In genomic region chr4:161530710-161531109, GRCh38 we compare ENCODE assay signal across 38 cellular contexts.
"Had no signal": no experiment of that assay in that cellular context is flagged by ENCODE, and none has a peak within 500 bp of the region (broad histone marks: within the 10 kb centered on the region; RNA-seq: fewer than 3 reads in every experiment).

No MANE protein-coding gene starts in this region.

- H3K27ac ChIP-seq: adrenal gland, ascending aorta, body of pancreas, brain microvascular endothelial cell, breast epithelium, cardiac muscle cell had no signal

- DNase-seq: activated effector memory CD4-positive, alpha-beta T cell treated with anti-CD3 and anti-CD28 coated beads, Interleukin-2, amount 50 U/mL, for 16 hours; activated effector memory CD4-positive, alpha-beta T cell treated with Interleukin-2 at 50 U/mL for 16 hours; activated gamma-delta T cell; activated gamma-delta T cell treated with Interleukin-2 at 50 U/mL for 16 hours; activated naive CD4-positive, alpha-beta T cell; activated naive CD4-positive, alpha-beta T cell treated with anti-CD3 and anti-CD28 coated beads for 36 hours; activated naive CD4-positive, alpha-beta T cell treated with anti-CD3 and anti-CD28 coated beads, Interleukin-2, amount 10 ng/mL, durations not matched to agents 7 days and 5 days; activated naive CD4-positive, alpha-beta T cell treated with anti-CD3 and anti-CD28 coated beads, Interleukin-2, amount 50 U/mL, for 16 hours; activated naive CD4-positive, alpha-beta T cell treated with Interleukin-2 at 50 U/mL for 16 hours; activated naive CD8-positive, alpha-beta T cell treated with anti-CD3 and anti-CD28 coated beads for 36 hours; activated naive CD8-positive, alpha-beta T cell treated with anti-CD3 and anti-CD28 coated beads, Interleukin-2, amount 10 ng/mL, durations not matched to agents 7 days and 5 days; activated naive CD8-positive, alpha-beta T cell treated with anti-CD3 and anti-CD28 coated beads, Interleukin-2, amount 50 U/mL, for 24 hours; activated T-cell treated with anti-CD3 and anti-CD28 coated beads, Interleukin-2, amount 50 U/mL, for 1 hour; activated T-cell treated with anti-CD3 and anti-CD28 coated beads, Interleukin-2, amount 50 U/mL, for 24 hours; activated T-cell treated with anti-CD3 and anti-CD28 coated beads, Interleukin-2, amount 50 U/mL, for 4 hours; activated T-cell treated with anti-CD3 and anti-CD28 coated beads, Interleukin-2, amount 50 U/mL, for 48 hours; activated T-cell treated with anti-CD3 and anti-CD28 coated beads, Interleukin-2, amount 50 U/mL, for 72 hours; adrenal gland; amniotic stem cell; amygdala; anterior cingulate cortex; aorta; body of pancreas; brain microvascular endothelial cell; caudate nucleus; central memory CD4-positive, alpha-beta T cell; cerebellar nuclear complex had no signal

- H3K36me3 ChIP-seq: adrenal gland, ascending aorta, brain microvascular endothelial cell, breast epithelium, cardiac muscle cell had no signal

- H3K27me3 Mint-ChIP-seq: activated naive CD4-positive, alpha-beta T cell treated with anti-CD3 and anti-CD28 coated beads, Interleukin-2, amount 10 ng/mL, durations not matched to agents 7 days and 5 days; activated naive CD4-positive, alpha-beta T cell treated with anti-CD3 and anti-CD28 coated beads, Interleukin-2, amount 50 U/mL, for 24 hours; activated naive CD8-positive, alpha-beta T cell; activated naive CD8-positive, alpha-beta T cell treated with anti-CD3 and anti-CD28 coated beads for 36 hours; activated naive CD8-positive, alpha-beta T cell treated with anti-CD3 and anti-CD28 coated beads, Interleukin-2, amount 10 ng/mL, durations not matched to agents 7 days and 5 days; activated naive CD8-positive, alpha-beta T cell treated with anti-CD3 and anti-CD28 coated beads, Interleukin-2, amount 50 U/mL, for 24 hours; activated T-cell treated with anti-CD3 and anti-CD28 coated beads, Interleukin-2, amount 50 U/mL, for 24 hours; activated T-helper 17 cell treated with anti-CD3 and anti-CD28 coated beads, Interleukin-2, amount 50 U/mL, for 72 hours; brain; central memory CD8-positive, alpha-beta T cell had no signal

- H3K9me3 Mint-ChIP-seq: activated naive CD8-positive, alpha-beta T cell treated with anti-CD3 and anti-CD28 coated beads, Interleukin-2, amount 10 ng/mL, durations not matched to agents 7 days and 5 days; activated T-helper 17 cell treated with anti-CD3 and anti-CD28 coated beads, Interleukin-2, amount 50 U/mL, for 72 hours had no signal

- H3K4me1 Mint-ChIP-seq: activated naive CD4-positive, alpha-beta T cell treated with anti-CD3 and anti-CD28 coated beads, Interleukin-2, amount 10 ng/mL, durations not matched to agents 7 days and 5 days; activated naive CD4-positive, alpha-beta T cell treated with anti-CD3 and anti-CD28 coated beads, Interleukin-2, amount 50 U/mL, for 24 hours; activated naive CD8-positive, alpha-beta T cell treated with anti-CD3 and anti-CD28 coated beads for 36 hours; activated naive CD8-positive, alpha-beta T cell treated with anti-CD3 and anti-CD28 coated beads, Interleukin-2, amount 10 ng/mL, durations not matched to agents 7 days and 5 days; activated naive CD8-positive, alpha-beta T cell treated with anti-CD3 and anti-CD28 coated beads, Interleukin-2, amount 50 U/mL, for 24 hours; activated T-helper 17 cell treated with anti-CD3 and anti-CD28 coated beads, Interleukin-2, amount 50 U/mL, for 72 hours; brain; central memory CD8-positive, alpha-beta T cell had no signal

- H3K27ac Mint-ChIP-seq: activated naive CD4-positive, alpha-beta T cell treated with anti-CD3 and anti-CD28 coated beads for 36 hours; activated naive CD4-positive, alpha-beta T cell treated with anti-CD3 and anti-CD28 coated beads, Interleukin-2, amount 10 ng/mL, durations not matched to agents 7 days and 5 days; activated naive CD4-positive, alpha-beta T cell treated with anti-CD3 and anti-CD28 coated beads, Interleukin-2, amount 50 U/mL, for 24 hours; activated naive CD4-positive, alpha-beta T cell treated with anti-CD3 and anti-CD28 coated beads, Interleukin-2, amount 50 U/mL, for 72 hours; activated naive CD8-positive, alpha-beta T cell; activated naive CD8-positive, alpha-beta T cell treated with anti-CD3 and anti-CD28 coated beads for 36 hours; activated naive CD8-positive, alpha-beta T cell treated with anti-CD3 and anti-CD28 coated beads, Interleukin-2, amount 10 ng/mL, durations not matched to agents 7 days and 5 days; activated naive CD8-positive, alpha-beta T cell treated with anti-CD3 and anti-CD28 coated beads, Interleukin-2, amount 50 U/mL, for 24 hours; activated T-cell treated with anti-CD3 and anti-CD28 coated beads, Interleukin-2, amount 50 U/mL, for 24 hours; activated T-cell treated with anti-CD3 and anti-CD28 coated beads, Interleukin-2, amount 50 U/mL, for 72 hours; activated T-helper 1 cell treated with anti-CD3 and anti-CD28 coated beads, Interleukin-12 subunit alpha, Interleukin-12 subunit beta, Interleukin-2, Interleukin-4 antibody, amounts not matched to agents 30 ng/mL and 10 ng/mL and 1 ng/mL, durations not matched to agents 14 hours and 24 hours and 36 hours; activated T-helper 17 cell treated with anti-CD3 and anti-CD28 coated beads, Interleukin-2, amount 50 U/mL, for 72 hours; activated T-helper 2 cell treated with anti-CD3 and anti-CD28 coated beads, Interferon-gamma antibody, Interleukin-2, Interleukin-4, amounts not matched to agents 10 μg/mL and 5 μg/mL and 100 μg/mL, durations not matched to agents 14 hours and 24 hours and 36 hours; brain had no signal

- H3K4me3 ChIP-seq: adrenal gland, ascending aorta, body of pancreas, breast epithelium, cardiac muscle cell had no signal

- H3K4me3 Mint-ChIP-seq: activated naive CD4-positive, alpha-beta T cell treated with anti-CD3 and anti-CD28 coated beads for 36 hours; activated naive CD4-positive, alpha-beta T cell treated with anti-CD3 and anti-CD28 coated beads, Interleukin-2, amount 10 ng/mL, durations not matched to agents 7 days and 5 days; activated naive CD4-positive, alpha-beta T cell treated with anti-CD3 and anti-CD28 coated beads, Interleukin-2, amount 50 U/mL, for 24 hours; activated naive CD8-positive, alpha-beta T cell; activated naive CD8-positive, alpha-beta T cell treated with anti-CD3 and anti-CD28 coated beads for 36 hours; activated naive CD8-positive, alpha-beta T cell treated with anti-CD3 and anti-CD28 coated beads, Interleukin-2, amount 10 ng/mL, durations not matched to agents 7 days and 5 days; activated naive CD8-positive, alpha-beta T cell treated with anti-CD3 and anti-CD28 coated beads, Interleukin-2, amount 50 U/mL, for 24 hours; activated T-cell treated with anti-CD3 and anti-CD28 coated beads, Interleukin-2, amount 50 U/mL, for 24 hours; activated T-cell treated with anti-CD3 and anti-CD28 coated beads, Interleukin-2, amount 50 U/mL, for 4 hours; activated T-cell treated with anti-CD3 and anti-CD28 coated beads, Interleukin-2, amount 50 U/mL, for 72 hours; activated T-helper 1 cell treated with anti-CD3 and anti-CD28 coated beads, Interleukin-12 subunit alpha, Interleukin-12 subunit beta, Interleukin-2, Interleukin-4 antibody, amounts not matched to agents 30 ng/mL and 10 ng/mL and 1 ng/mL, durations not matched to agents 14 hours and 24 hours and 36 hours; activated T-helper 17 cell treated with anti-CD3 and anti-CD28 coated beads, Interleukin-2, amount 50 U/mL, for 72 hours; brain; central memory CD8-positive, alpha-beta T cell had no signal

- H3K36me3 Mint-ChIP-seq: activated naive CD4-positive, alpha-beta T cell treated with anti-CD3 and anti-CD28 coated beads, Interleukin-2, amount 10 ng/mL, durations not matched to agents 7 days and 5 days; activated naive CD4-positive, alpha-beta T cell treated with anti-CD3 and anti-CD28 coated beads, Interleukin-2, amount 50 U/mL, for 24 hours; activated naive CD8-positive, alpha-beta T cell; activated naive CD8-positive, alpha-beta T cell treated with anti-CD3 and anti-CD28 coated beads for 36 hours; activated naive CD8-positive, alpha-beta T cell treated with anti-CD3 and anti-CD28 coated beads, Interleukin-2, amount 10 ng/mL, durations not matched to agents 7 days and 5 days had no signal

- H3K27me3 ChIP-seq: adrenal gland, ascending aorta, body of pancreas, brain microvascular endothelial cell, breast epithelium, cardiac muscle cell had no signal

- H3K9me3 ChIP-seq: adrenal gland, ascending aorta, body of pancreas, breast epithelium had no signal
